Comparison of ENCODE assay signal across 8 cellular contexts in the genomic region with DNA sequence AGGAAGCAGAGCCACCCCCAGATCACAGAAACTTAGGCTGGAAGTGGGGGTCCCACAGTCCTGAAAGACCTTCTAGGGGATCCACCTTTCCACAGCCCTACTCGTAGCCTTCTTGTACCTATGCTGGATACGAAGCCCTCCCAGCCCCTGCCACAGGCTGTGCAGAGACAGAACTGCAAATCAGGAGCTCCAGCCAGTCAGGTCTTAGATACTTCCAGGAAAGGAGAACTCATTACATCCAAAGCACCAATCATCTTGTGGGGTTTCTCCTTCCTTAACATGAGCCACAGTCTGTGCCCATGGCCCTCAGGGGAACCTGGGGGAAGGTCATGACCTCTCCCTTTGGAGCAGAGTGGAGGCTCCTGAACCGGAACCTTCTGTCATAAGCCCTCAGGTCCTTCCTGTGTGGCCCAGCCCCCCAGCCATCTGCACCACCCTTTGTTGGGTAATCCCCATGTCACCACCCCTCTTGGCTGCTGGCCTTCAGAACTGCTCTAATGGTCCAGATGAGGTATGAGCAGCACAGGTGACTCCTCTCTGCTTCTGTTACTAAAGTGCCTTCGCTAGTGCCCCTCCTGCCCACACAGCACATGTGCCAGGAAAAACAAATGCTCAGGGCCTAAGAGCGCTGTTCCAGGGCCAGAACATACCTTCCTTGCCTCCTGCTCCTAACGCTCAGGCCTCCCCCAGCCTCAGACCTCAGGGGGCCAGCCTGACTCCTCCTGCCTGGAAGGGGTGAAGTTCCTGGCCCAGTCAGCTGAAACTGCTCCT. TPM values are rescaled to one million over a fixed set of nuclear protein-coding genes. Genes with fewer than 3 reads are reported as not detected.
DNase-seq lines count a peak whose midpoint lies in the region; TF ChIP-seq lines count a peak whose summit lies in the region.

No MANE protein-coding gene starts in this region.

- no peak for TF ChIP-seq CTCF in kidney epithelial cell (IDR thresholded peaks at IDR 0.05; ENCODE audit: insufficient read depth, low read length, poor library complexity, severe bottlenecking)
- no peak for TF ChIP-seq CTCF in brain microvascular endothelial cell (IDR thresholded peaks at IDR 0.05; ENCODE audit: low read depth, low read length, missing control alignments)

- DNase-seq in CD1c-positive myeloid dendritic cell (ENCODE audit: extremely low spot score) (peak; percentile 88), Kasumi-1 (lab: John Stamatoyannopoulos, UW) (peak; percentile 51 to 58), RPMI7951 (ENCODE audit: low read depth) (peak; percentile 35), kidney epithelial cell (ENCODE audit: low read depth) (peak; percentile 21), DMS153 (lab: John Stamatoyannopoulos, UW) (no peak), brain microvascular endothelial cell (no peak), HK-2 (ENCODE audit: unreplicated experiment) (no peak)
- DNase-seq in activated naive CD4-positive, alpha-beta T cell (lab: John Stamatoyannopoulos, UW) = no peak

- in situ Hi-C loops in brain microvascular endothelial cell (cut with HindIII; ENCODE audit: low pct_ligation_motif_present, low sequenced_read_pairs) = no loop called here

- H3K27me3 ChIP-seq in kidney epithelial cell (ENCODE audit: control insufficient read depth, insufficient read depth, low read length) (peaks cover 66% of the 10 kb centered on the region), brain microvascular endothelial cell (replicated peaks) (peaks cover 51% of the 10 kb centered on the region)

- H3K36me3 ChIP-seq in kidney epithelial cell (ENCODE audit: control insufficient read depth, insufficient read depth, low read length) (no peaks in the 10 kb centered on the region), brain microvascular endothelial cell (replicated peaks) (no peaks in the 10 kb centered on the region)

- no peak overlapping the region for H3K27ac ChIP-seq in brain microvascular endothelial cell

- H3K4me3 ChIP-seq in kidney epithelial cell (ENCODE audit: low read depth, low read length) (no peak overlapping the region), brain microvascular endothelial cell (ENCODE audit: low read depth, low read length) (no peak overlapping the region)

RNA-seq across cellular contexts. Expression of gene SRCIN1, which starts 14.6 kb away (rescaled TPM):
- not detected in 2 replicates for total RNA-seq in RPMI7951 (2014; rRNA removed; shearing (Covaris generic))
- total RNA-seq in kidney epithelial cell = 0.27 and 0.84 TPM in 2 replicates

Comparison
In these comparisons a context has a peak if more than half of its experiments do, and no peak if none do; other contexts are left out.
1. DNase-seq: peak in CD1c-positive myeloid dendritic cell (single experiment), Kasumi-1 (2 of 2), RPMI7951 (single experiment) and kidney epithelial cell (single experiment); none in DMS153 (single experiment), brain microvascular endothelial cell (single experiment), activated naive CD4-positive, alpha-beta T cell (0 of 4) and HK-2 (single experiment).